ENCODE assay signal across 8 cellular contexts in genomic region chr14:35825968-35826217, GRCh38. TPM values are rescaled to one million over a fixed set of nuclear protein-coding genes. Genes with fewer than 3 reads are reported as not detected.
A peak's percentile ranks its signal among the peaks of the same experiment; 100 is the strongest.
DNase-seq lines count a peak whose midpoint lies in the region; ATAC-seq and TF ChIP-seq lines count a peak whose summit lies in the region.

No MANE protein-coding gene starts in this region.

- H3K27ac Mint-ChIP-seq in activated T-cell treated with anti-CD3 and anti-CD28 coated beads, Interleukin-2, amount 50 U/mL, for 24 hours = peak overlapping the region; percentile 96

- no peak for ATAC-seq in left lung
- ATAC-seq in GM21723 (IDR thresholded peaks at IDR 0.05; ENCODE audit: unreplicated experiment) = no peak
- ATAC-seq in GM19463 (IDR thresholded peaks at IDR 0.05; ENCODE audit: unreplicated experiment) = no peak

- peaks cover 11% of the 10 kb centered on the region for H3K36me3 Mint-ChIP-seq in activated T-cell treated with anti-CD3 and anti-CD28 coated beads, Interleukin-2, amount 50 U/mL, for 24 hours (ENCODE audit: low read depth)

- H3K9ac ChIP-seq in adipocyte (ENCODE audit: low read length) = peak overlapping the region; percentile 92

- under 1% methylated on average over 6 of the region's 6 CpGs for WGBS in thymus

- no peak for DNase-seq in activated T-cell treated with anti-CD3 and anti-CD28 coated beads, Interleukin-2, amount 50 U/mL, for 24 hours
- DNase-seq in activated T-cell treated with anti-CD3 and anti-CD28 coated beads, Interleukin-2, amount 50 U/mL, for 48 hours = no peak
- DNase-seq in adipocyte (ENCODE audit: low read depth) (no peak), left lung (no peak), DMS114 treated with DMSO at 0.1 percent for 48 hours (lab: John Stamatoyannopoulos, UW; ENCODE audit: unreplicated experiment) (no peak)

- no peak for TF ChIP-seq CTCF in left lung (IDR thresholded peaks at IDR 0.05)

- peaks cover 29% of the 10 kb centered on the region for H3K4me1 Mint-ChIP-seq in activated T-cell treated with anti-CD3 and anti-CD28 coated beads, Interleukin-2, amount 50 U/mL, for 24 hours (ENCODE audit: low read depth)

- intact Hi-C loops in left lung (cut with DNase I) = no loop called here

- H3K9me3 ChIP-seq in adipocyte (ENCODE audit: control insufficient read depth, low read length) (no peaks in the 10 kb centered on the region), left lung (no peaks in the 10 kb centered on the region), thymus (ENCODE audit: control insufficient read depth) (no peaks in the 10 kb centered on the region)

- H3K27ac ChIP-seq in left lung = peak overlapping the region in 1 of 2 donors; percentile 92
- H3K27ac ChIP-seq in thymus (ENCODE audit: low read depth) = no peak overlapping the region

- peak overlapping the region; percentile 94 for H3K4me3 Mint-ChIP-seq in activated T-cell treated with anti-CD3 and anti-CD28 coated beads, Interleukin-2, amount 50 U/mL, for 24 hours

- no peaks in the 10 kb centered on the region for H3K27me3 Mint-ChIP-seq in activated T-cell treated with anti-CD3 and anti-CD28 coated beads, Interleukin-2, amount 50 U/mL, for 24 hours

- H3K36me3 ChIP-seq in adipocyte (ENCODE audit: control insufficient read depth, insufficient read depth, low read length, severe bottlenecking) (no peaks in the 10 kb centered on the region), left lung (no peaks in the 10 kb centered on the region), thymus (ENCODE audit: control insufficient read depth, insufficient read depth) (no peaks in the 10 kb centered on the region)

- peak overlapping the region; percentile 100 for H3K4me3 ChIP-seq in adipocyte (ENCODE audit: low read length)
- peak overlapping the region; percentile 84 to 86 for H3K4me3 ChIP-seq in left lung
- peak overlapping the region; percentile 67 for H3K4me3 ChIP-seq in thymus (ENCODE audit: low read length)

- H3K4me1 ChIP-seq in adipocyte (ENCODE audit: control insufficient read depth, insufficient read depth, low read length) (peaks cover 15% of the 10 kb centered on the region), left lung (peaks cover 0 to 15% of the 10 kb centered on the region in 2 donors), thymus (ENCODE audit: control insufficient read depth, insufficient read depth, low read length) (no peaks in the 10 kb centered on the region)

- no peaks in the 10 kb centered on the region for H3K9me3 Mint-ChIP-seq in activated T-cell treated with anti-CD3 and anti-CD28 coated beads, Interleukin-2, amount 50 U/mL, for 24 hours

- H3K27me3 ChIP-seq in adipocyte (replicated peaks; ENCODE audit: control insufficient read depth, insufficient read depth, low read length) (no peaks in the 10 kb centered on the region), left lung (no peaks in the 10 kb centered on the region), thymus (ENCODE audit: control insufficient read depth, insufficient read depth) (no peaks in the 10 kb centered on the region)

RNA-seq across cellular contexts. Expression of gene BRMS1L, which starts 0.2 kb away (rescaled TPM):
- total RNA-seq in left lung = 1 to 10 TPM; 7.1 to 7.5 TPM
- polyA plus RNA-seq in thymus = 7.4 TPM

RNA-seq across cellular contexts. Expression of gene RALGAPA1, which starts 16.8 kb away (rescaled TPM):
- total RNA-seq in left lung = 10 to 100 TPM; 48.2 to 58.7 TPM
- polyA plus RNA-seq in thymus = 28.7 TPM
